24 cellular contexts compared by ENCODE assay signal in genomic region chr4:79132826-79133225, GRCh38.
"Had no signal": no experiment of that assay in that cellular context is flagged by ENCODE, and none has a peak within 500 bp of the region (broad histone marks: within the 10 kb centered on the region; RNA-seq: fewer than 3 reads in every experiment).

No MANE protein-coding gene starts in this region.

- H3K4me3 ChIP-seq: stomach, suprapubic skin, testis, thoracic aorta, thyroid gland, tibial artery, transverse colon, upper lobe of left lung, upper lobe of right lung, uterus, vagina had no signal

- H3K27ac ChIP-seq: stomach, suprapubic skin, testis, thoracic aorta, thyroid gland, tibial artery, transverse colon, upper lobe of left lung, upper lobe of right lung, uterus, vagina had no signal

- H3K27me3 ChIP-seq: stomach, suprapubic skin, testis, thyroid gland, tibial artery, transverse colon, upper lobe of left lung, upper lobe of right lung, uterus, vagina had no signal

- FAIRE-seq: urothelium cell line had no signal

- H3K4me1 ChIP-seq: stomach, suprapubic skin, testis, thyroid gland, tibial artery, transverse colon, upper lobe of left lung, upper lobe of right lung, uterus, vagina had no signal

- DNase-seq: stimulated activated CD4-positive, alpha-beta T cell treated with anti-CD3 and anti-CD28 coated beads, Interleukin-2, amount 100 ng/mL, for 48 hours; stimulated activated CD4-positive, alpha-beta T cell treated with anti-CD3 and anti-CD28 coated beads, Interleukin-4, amount 100 ng/mL, for 1 hour; stimulated activated CD4-positive, alpha-beta T cell treated with anti-CD3 and anti-CD28 coated beads, Interleukin-4, amount 100 ng/mL, for 24 hours; stimulated activated CD4-positive, alpha-beta T cell treated with anti-CD3 and anti-CD28 coated beads, Interleukin-4, amount 100 ng/mL, for 4 hours; stimulated activated CD8-positive, alpha-beta memory T cell treated with anti-CD3 and anti-CD28 coated beads, Interleukin-4, amount 100 ng/mL, for 48 hours; stimulated activated naive B cell treated with anti-CD40 and anti-IgM and Interleukin-4, amounts not matched to agents 10 μg/mL and 1 μg/mL and 100 μg/mL, for 72 hours; stimulated activated naive CD4-positive, alpha-beta T cell; stimulated activated naive CD4-positive, alpha-beta T cell treated with Interleukin-2 at 50 U/mL for 16 hours; stimulated activated naive CD8-positive, alpha-beta T cell treated with anti-CD3 and anti-CD28 coated beads, Interleukin-15, amount 100 ng/mL, for 72 hours; stimulated activated naive CD8-positive, alpha-beta T cell treated with anti-CD3 and anti-CD28 coated beads, Interleukin-15, Interleukin-2, amounts not matched to agents 100 U/mL and 50 U/mL, for 24 hours; stomach; substantia nigra; testis; thyroid gland; tibial artery; transverse colon; trophoblast cell; upper lobe of left lung; upper lobe of right lung; uterus had no signal

- H3K9me3 ChIP-seq: suprapubic skin, testis, thoracic aorta, thyroid gland, upper lobe of left lung, upper lobe of right lung, uterus, vagina had no signal

- H3K36me3 ChIP-seq: stomach, suprapubic skin, thoracic aorta, thyroid gland, tibial artery, transverse colon, upper lobe of left lung, upper lobe of right lung, uterus, vagina had no signal
